ENCODE assay signal across 9 cellular contexts in genomic region chr5:126801992-126802294, GRCh38. TPM values are rescaled to one million over a fixed set of nuclear protein-coding genes. Genes with fewer than 3 reads are reported as not detected.
DNase-seq lines count a peak whose midpoint lies in the region; ATAC-seq, FAIRE-seq and TF ChIP-seq lines count a peak whose summit lies in the region.
"Had no signal": no experiment of that assay in that cellular context is flagged by ENCODE, and none has a peak within 500 bp of the region (broad histone marks: within the 10 kb centered on the region; RNA-seq: fewer than 3 reads in every experiment).

No MANE protein-coding gene starts in this region.

- POLR2A ChIA-PET in SK-N-SH (lab: Yijun Ruan, JAX), result no interaction called here

- H3K4me2 ChIP-seq in SK-N-SH, result no peak overlapping the region

- H3K9me2 ChIP-seq in SK-N-SH, result no peaks in the 10 kb centered on the region

- H3F3A ChIP-seq in SK-N-SH (replicated peaks; ENCODE audit: insufficient read depth), result peaks cover 37% of the 10 kb centered on the region

- TF ChIP-seq CTCF in SK-N-SH (IDR thresholded peaks at IDR 0.05), result peak; percentile 68

- peak; percentile 36 for DNase-seq in DMS114 treated with DMSO at 0.1 percent for 48 hours (lab: John Stamatoyannopoulos, UW; ENCODE audit: unreplicated experiment)
- DNase-seq in SK-N-SH, result peak; percentile 24
- no peak for DNase-seq in posterior vena cava (ENCODE audit: low spot score)
- no peak for DNase-seq in NCI-H526 treated with DMSO at 0.1 percent for 48 hours (lab: John Stamatoyannopoulos, UW)

- CTCF ChIA-PET in SK-N-SH (lab: Yijun Ruan, JAX), result interaction anchor here (0.6 to 6.9 kb wide), 19 partner anchors 10 to 635 kb away, joined by 3 to 92 read pairs (median 4); no protein-coding TSS in a partner anchor

- H3K9ac ChIP-seq in SK-N-SH, result no peak overlapping the region

- H3K9me3 ChIP-seq in SK-N-SH, result no peaks in the 10 kb centered on the region
- H3K9me3 ChIP-seq: SJSA1 had no signal

- H3K27ac ChIP-seq in SK-N-SH (ENCODE audit: low read depth in 2 of 2, low read length in 1 of 2), result 0 out of 4 replicates have a peak overlapping the region, but pooled peaks of 1 of the 2 experiments have one; percentile 1
- H3K27ac ChIP-seq: SJSA1 had no signal

- H3K79me2 ChIP-seq in SK-N-SH (ENCODE audit: insufficient read depth), result peaks cover 100% of the 10 kb centered on the region

- no peaks in the 10 kb centered on the region for H3K27me3 ChIP-seq in SK-N-SH (ENCODE audit: insufficient read depth)
- H3K27me3 ChIP-seq: SJSA1 had no signal

- WGBS in SK-N-SH (ENCODE audit: low lambda C conversion rate), result 38% methylated on average over 1 of the region's 1 CpG

- TF ChIP-seq RAD21 in SK-N-SH (IDR thresholded peaks at IDR 0.05; ENCODE audit: low read length), result peak; percentile 70

- intact Hi-C loops in posterior vena cava (cut with DNase I), result no loop called here

- ATAC-seq in GM21619 (IDR thresholded peaks at IDR 0.05; ENCODE audit: unreplicated experiment), result peak; percentile 56
- no peak for ATAC-seq in GM19395 (IDR thresholded peaks at IDR 0.05; ENCODE audit: unreplicated experiment)
- ATAC-seq in GM19023 (IDR thresholded peaks at IDR 0.05; ENCODE audit: unreplicated experiment), result no peak

- H3K36me3 ChIP-seq in SK-N-SH (replicated peaks in 1 of 2; ENCODE audit: control insufficient read depth in 1 of 2, insufficient read depth in 2 of 2, low read length in 1 of 2), result peaks cover 0 to 6% of the 10 kb centered on the region in 2 experiments

- H3K4me1 ChIP-seq in SK-N-SH (ENCODE audit: control insufficient read depth in 1 of 2, insufficient read depth in 2 of 2, low read depth in 1 of 2, low read length in 1 of 2), result peaks cover 0 to 19% of the 10 kb centered on the region in 2 experiments; a peak in 1 of 4 replicates

- TF ChIP-seq EP300 in SK-N-SH (IDR thresholded peaks at IDR 0.05; ENCODE audit: borderline replicate concordance in 1 of 2, low read depth in 1 of 2, low read length in 1 of 2), result no peak

- no peak overlapping the region for H3K4me3 ChIP-seq in SK-N-SH (ENCODE audit: low read depth in 2 of 2, low read length in 1 of 2)
- H3K4me3 ChIP-seq: SJSA1 had no signal

- H4K20me1 ChIP-seq in SK-N-SH (ENCODE audit: insufficient read depth), result peaks cover 55% of the 10 kb centered on the region; the same call in 1 of the 2 replicates

- peak; percentile 79 for FAIRE-seq in islet of Langerhans (lab: Jason Lieb, UNC)

- H2AFZ ChIP-seq in SK-N-SH (ENCODE audit: low read depth), result no peak overlapping the region

TF ChIP-seq in SK-N-SH, 30 proteins besides CTCF, POLR2A, EP300 and RAD21:
- TF ChIP-seq RCOR1 (IDR thresholded peaks at IDR 0.05; ENCODE audit: low read length), result no peak
- TF ChIP-seq RXRA (IDR thresholded peaks at IDR 0.05; ENCODE audit: borderline replicate concordance, low read depth), result no peak
- peak; percentile 36; the same call in 1 of the 2 replicates for TF ChIP-seq MXI1 (IDR thresholded peaks at IDR 0.05; ENCODE audit: low read depth, low read length)
- peak; percentile 44 for TF ChIP-seq SMC3 (IDR thresholded peaks at IDR 0.05; ENCODE audit: low read depth, low read length)
- no peak for TF ChIP-seq NFIC (IDR thresholded peaks at IDR 0.05; ENCODE audit: borderline replicate concordance)

RNA-seq across cellular contexts. Expression of gene LMNB1, which starts 25.0 kb away (rescaled TPM):
- 20.8 and 34.9 TPM in 2 replicates for polyA plus RNA-seq in SK-N-SH (2012; rRNA removed)
- polyA plus RNA-seq in SK-N-SH (2012; cell fraction: cytosol; rRNA removed), result 41.9 and 46.1 TPM in 2 replicates
- polyA plus RNA-seq in SK-N-SH (2012; cell fraction: nucleus; rRNA removed), result 25.2 and 28.3 TPM in 2 replicates
- 1 to 10 TPM; 4.4 to 5.7 TPM for total RNA-seq in posterior vena cava

Comparison
In these comparisons a context has a peak if more than half of its experiments do, and no peak if none do; other contexts are left out.
1. DNase-seq: peak in DMS114 treated with DMSO at 0.1 percent for 48 hours (single experiment) and SK-N-SH (single experiment); none in posterior vena cava (single experiment) and NCI-H526 treated with DMSO at 0.1 percent for 48 hours (single experiment).